In the genomic region with DNA sequence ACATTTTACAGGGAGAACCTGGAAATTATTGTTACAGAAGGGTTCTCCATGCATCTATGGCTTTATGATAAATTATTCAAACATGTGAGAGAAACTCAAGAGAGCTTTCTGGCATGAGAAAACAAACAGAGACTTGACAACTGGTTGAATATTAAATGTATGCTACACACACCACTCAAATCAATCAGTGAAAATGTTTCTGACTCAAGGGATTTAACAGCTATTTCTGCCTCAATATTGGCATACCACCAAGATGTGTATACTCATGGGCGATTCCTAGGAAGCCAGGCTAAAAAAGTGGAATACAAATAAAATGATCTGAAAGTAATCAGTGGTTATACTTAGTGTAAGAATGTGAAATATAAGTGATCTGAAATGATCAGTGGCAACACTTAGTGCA, we compare ENCODE assay signal across 16 cellular contexts. TPM values are rescaled to one million over a fixed set of nuclear protein-coding genes. Genes with fewer than 3 reads are reported as not detected.
A peak's percentile ranks its signal among the peaks of the same experiment; 100 is the strongest.
DNase-seq lines count a peak whose midpoint lies in the region.
"Had no signal": no experiment of that assay in that cellular context is flagged by ENCODE, and none has a peak within 500 bp of the region (broad histone marks: within the 10 kb centered on the region; RNA-seq: fewer than 3 reads in every experiment).

No MANE protein-coding gene starts in this region.

- DNase-seq in NCI-H510A treated with DMSO at 0.1 percent for 48 hours (lab: John Stamatoyannopoulos, UW) (peak; percentile 23), NCI-H510A (lab: John Stamatoyannopoulos, UW) (no peak), NCI-H345 treated with DMSO at 0.1 percent for 48 hours (lab: John Stamatoyannopoulos, UW; ENCODE audit: unreplicated experiment) (peak; percentile 62), myocyte (ENCODE audit: low read depth) (peak; percentile 11), pons (ENCODE audit: low spot score) (no peak), DMS114 treated with DMSO at 0.1 percent for 48 hours (lab: John Stamatoyannopoulos, UW; ENCODE audit: unreplicated experiment) (no peak), OCI-M2 (lab: John Stamatoyannopoulos, UW; ENCODE audit: unreplicated experiment) (no peak)
- no peak for DNase-seq in activated CD4-positive, alpha-beta T cell treated with anti-CD3 and anti-CD28 coated beads, Interleukin-2, amount 50 U/mL, for 4 hours
- DNase-seq: CD8-positive, alpha-beta memory T cell; GF-D8; GM23248; H9; IMR-90 had no signal

RNA-seq across cellular contexts. Expression of a gene that starts 15.8 kb away (rescaled TPM):
- total RNA-seq in myocyte: not detected in 2 replicates
- polyA plus RNA-seq in myocyte (2012): not detected
- total RNA-seq: A673; CD8-positive, alpha-beta memory T cell; GM23248; H9; HT-29; IMR-90 had no signal
- polyA plus RNA-seq: BJ; CD8-positive, alpha-beta memory T cell; GM23248; IMR-90 had no signal

RNA-seq across cellular contexts. Expression of a gene that starts 16.8 kb away (rescaled TPM):
- total RNA-seq in myocyte: not detected in 2 replicates
- polyA plus RNA-seq in myocyte (2012): not detected
- total RNA-seq: A673; CD8-positive, alpha-beta memory T cell; GM23248; H9; HT-29; IMR-90 had no signal
- polyA plus RNA-seq: BJ; CD8-positive, alpha-beta memory T cell; GM23248; IMR-90 had no signal

RNA-seq across cellular contexts. Expression of a gene that starts 37.7 kb away (rescaled TPM):
- total RNA-seq in myocyte: not detected in 2 replicates
- polyA plus RNA-seq in myocyte (2012): not detected
- total RNA-seq: A673; CD8-positive, alpha-beta memory T cell; GM23248; H9; HT-29; IMR-90 had no signal
- polyA plus RNA-seq: BJ; CD8-positive, alpha-beta memory T cell; GM23248; IMR-90 had no signal

RNA-seq across cellular contexts. Expression of a gene that starts 44.7 kb away (rescaled TPM):
- total RNA-seq in myocyte: not detected in 2 replicates
- polyA plus RNA-seq in myocyte (2012): not detected
- total RNA-seq: A673; CD8-positive, alpha-beta memory T cell; GM23248; H9; HT-29 had no signal
- polyA plus RNA-seq: BJ; CD8-positive, alpha-beta memory T cell; GM23248; IMR-90 had no signal

RNA-seq across cellular contexts. Expression of a gene that starts 53.3 kb away (rescaled TPM):
- not detected in 2 replicates for total RNA-seq in myocyte
- polyA plus RNA-seq in myocyte (2012): not detected
- total RNA-seq: A673; CD8-positive, alpha-beta memory T cell; GM23248; H9; IMR-90 had no signal
- polyA plus RNA-seq: BJ; CD8-positive, alpha-beta memory T cell; GM23248; IMR-90 had no signal

Comparison
In these comparisons a context has a peak if more than half of its experiments do, and no peak if none do; other contexts are left out.
1. DNase-seq: peak in NCI-H510A treated with DMSO at 0.1 percent for 48 hours (single experiment), NCI-H345 treated with DMSO at 0.1 percent for 48 hours (single experiment) and myocyte (single experiment); none in NCI-H510A (single experiment), pons (single experiment), DMS114 treated with DMSO at 0.1 percent for 48 hours (single experiment), activated CD4-positive, alpha-beta T cell treated with anti-CD3 and anti-CD28 coated beads, Interleukin-2, amount 50 U/mL, for 4 hours (0 of 2) and OCI-M2 (single experiment).